Comparison of ENCODE assay signal across 21 cellular contexts in genomic region chr3:150334974-150335373, GRCh38.
"Had no signal": no experiment of that assay in that cellular context is flagged by ENCODE, and none has a peak within 500 bp of the region (broad histone marks: within the 10 kb centered on the region; RNA-seq: fewer than 3 reads in every experiment).

No MANE protein-coding gene starts in this region.

- H3K4me2 ChIP-seq: KMS-11, SK-N-SH had no signal

- DNase-seq: activated CD4-positive, alpha-beta memory T cell treated with anti-CD3 and anti-CD28 coated beads for 36 hours; activated CD4-positive, alpha-beta T cell treated with anti-CD3 and anti-CD28 coated beads, Interleukin-2, amount 10 ng/mL, durations not matched to agents 7 days and 5 days; activated CD4-positive, CD25-positive, alpha-beta regulatory T cell; activated CD8-positive, alpha-beta memory T cell treated with anti-CD3 and anti-CD28 coated beads for 24 hours; activated effector memory CD4-positive, alpha-beta T cell treated with anti-CD3 and anti-CD28 coated beads, Interleukin-2, amount 50 U/mL, for 16 hours; activated naive CD4-positive, alpha-beta T cell treated with Interleukin-2 at 50 U/mL for 16 hours; activated T-cell treated with anti-CD3 and anti-CD28 coated beads, Interleukin-2, amount 50 U/mL, for 4 hours; amygdala; brain microvascular endothelial cell; cerebellar nuclear complex; NCI-H1092 treated with DMSO at 0.1 percent for 48 hours; NCI-H1436; NCI-H1694 treated with DMSO at 0.1 percent for 48 hours; NCI-H2081; NCI-H446; NCI-H524; SK-N-SH; T-helper 1 cell had no signal

- H3K27ac ChIP-seq: brain microvascular endothelial cell, KMS-11, VCaP had no signal

- ATAC-seq: activated naive CD4-positive, alpha-beta T cell treated with anti-CD3 and anti-CD28 coated beads, Interleukin-2, amount 50 U/mL, for 72 hours; activated T-cell treated with anti-CD3 and anti-CD28 coated beads, Interleukin-2, amount 50 U/mL, for 4 hours had no signal

- H3K36me3 ChIP-seq: brain microvascular endothelial cell had no signal

- H3K9me2 ChIP-seq: SK-N-SH had no signal

- H3K27me3 ChIP-seq: brain microvascular endothelial cell had no signal

- H3K9ac ChIP-seq: KMS-11, SK-N-SH had no signal
